In the genomic region with DNA sequence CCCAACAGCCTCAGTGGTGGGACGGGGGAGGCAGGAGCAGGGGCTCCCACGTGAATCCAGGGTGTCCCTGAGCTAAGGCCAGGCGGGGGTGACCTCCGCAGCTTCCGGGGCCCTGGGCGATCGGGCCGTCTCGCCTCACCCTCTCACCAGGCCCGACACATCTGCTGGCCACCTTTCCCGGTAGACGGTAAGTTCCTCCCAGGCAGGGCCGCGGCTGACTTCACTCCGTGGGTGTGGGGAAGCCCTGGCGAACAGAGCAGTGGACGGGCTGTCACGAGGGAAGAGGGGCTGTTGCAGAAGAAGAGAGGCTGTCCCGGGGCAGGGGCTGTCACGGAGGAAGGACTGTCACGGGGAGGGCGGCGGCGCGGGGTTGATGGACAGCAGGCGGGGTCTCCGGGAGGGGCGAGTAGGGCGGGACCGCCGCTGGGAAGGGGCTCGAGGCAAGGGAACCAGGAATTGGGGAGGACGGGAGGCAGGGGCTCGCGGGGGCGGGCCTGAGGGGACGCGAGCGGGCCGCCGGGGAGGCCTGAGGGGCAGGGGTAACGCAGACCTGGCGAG, we compare ENCODE assay signal across 9 cellular contexts. TPM values are rescaled to one million over a fixed set of nuclear protein-coding genes. Genes with fewer than 3 reads are reported as not detected.
DNase-seq lines count a peak whose midpoint lies in the region; ATAC-seq and TF ChIP-seq lines count a peak whose summit lies in the region.
"Had no signal": no experiment of that assay in that cellular context is flagged by ENCODE, and none has a peak within 500 bp of the region (broad histone marks: within the 10 kb centered on the region; RNA-seq: fewer than 3 reads in every experiment).

No MANE protein-coding gene starts in this region.

- H3K18ac ChIP-seq in H9 (ENCODE audit: insufficient read length, low read depth, low read length) = no peak overlapping the region

- H3F3A ChIP-seq in DOHH2 (ENCODE audit: control insufficient read depth, insufficient read depth) = peaks cover 6% of the 10 kb centered on the region

- H2BK120ac ChIP-seq in H9 (ENCODE audit: low read depth, low read length, poor library complexity, severe bottlenecking) = no peak overlapping the region

- no peak overlapping the region for H4K91ac ChIP-seq in H9 (ENCODE audit: insufficient read length, low read depth, low read length)

- H4K8ac ChIP-seq in H9 (replicated peaks; ENCODE audit: insufficient read length, low read depth, low read length) = no peak overlapping the region

- peaks cover 26 to 31% of the 10 kb centered on the region in 2 experiments for H3K4me1 Mint-ChIP-seq in H9

- peaks cover 7 to 33% (median 24%) of the 10 kb centered on the region in 3 experiments; a peak in 6 of 7 replicates for H3K36me3 Mint-ChIP-seq in H9 (ENCODE audit: insufficient read depth in 1 of 3, low read depth in 3 of 3)

- no peak overlapping the region for H2BK5ac ChIP-seq in H9 (ENCODE audit: insufficient read length, low read length)

- no peak overlapping the region for H2BK15ac ChIP-seq in H9 (ENCODE audit: low read depth, low read length)

- DNase-seq in H9 (no peak), foreskin fibroblast (peak in 1 of 2 donors; percentile 48), Kasumi-1 (lab: John Stamatoyannopoulos, UW) (no peak), pons (ENCODE audit: low spot score) (no peak)

- H2BK12ac ChIP-seq in H9 (ENCODE audit: insufficient read length, low read depth, low read length) = no peak overlapping the region

- peak overlapping the region in 2 of 3 experiments; percentile 14 to 85; a peak in 3 of 7 replicates for H3K27ac Mint-ChIP-seq in H9

- H3K4me2 ChIP-seq in DOHH2 (ENCODE audit: low read length) (peak overlapping the region; percentile 97), H9 (ENCODE audit: insufficient read depth, insufficient read length, low read length) (peak overlapping the region; percentile 28)

- H3K9me3 Mint-ChIP-seq in H9 = no peaks in the 10 kb centered on the region

- no peak overlapping the region for H3K4ac ChIP-seq in H9 (ENCODE audit: low read depth, low read length)

- ATAC-seq in SK-N-SH treated with all-trans-retinoic acid at 6 μM for 48 hours (peak; percentile 6), HG03439 (IDR thresholded peaks at IDR 0.05; ENCODE audit: unreplicated experiment) (no peak)

- peaks cover 3% of the 10 kb centered on the region for H3K27me3 Mint-ChIP-seq in H9 (ENCODE audit: low read depth)

- no peaks in the 10 kb centered on the region for H3K79me1 ChIP-seq in H9 (ENCODE audit: insufficient read depth, low read depth, low read length, poor library complexity, severe bottlenecking)

- H3K23ac ChIP-seq in H9 (ENCODE audit: insufficient read length, low read depth, low read length) = no peak overlapping the region

- no peak overlapping the region for H3K56ac ChIP-seq in H9 (ENCODE audit: insufficient read length, low read depth, low read length)

- TF ChIP-seq CTCF in DOHH2 (IDR thresholded peaks at IDR 0.05; ENCODE audit: low read depth, low read length, poor library complexity, severe bottlenecking) (no peak), H9 (conservative IDR thresholded peaks at IDR 0.05) (no peak), foreskin fibroblast (IDR thresholded peaks at IDR 0.05; ENCODE audit: low read depth, low read length) (no peak)

- no peak overlapping the region; the same call in 1 of the 2 replicates for H3K14ac ChIP-seq in H9 (ENCODE audit: insufficient read depth, low read length)

- H3K27ac ChIP-seq in DOHH2 (ENCODE audit: low read depth, low read length) (peak overlapping the region; percentile 74), H9 (ENCODE audit: insufficient read length, low read depth, low read length) (no peak overlapping the region), skeletal muscle tissue (ENCODE audit: low read depth, low read length) (no peak overlapping the region)

- peaks cover 50% of the 10 kb centered on the region for H3K4me1 ChIP-seq in DOHH2 (ENCODE audit: control insufficient read depth, low read length)
- H3K4me1 ChIP-seq in H9 (ENCODE audit: insufficient read depth, low read length) = no peaks in the 10 kb centered on the region
- peaks cover 10 to 25% (median 14%) of the 10 kb centered on the region in 3 donors for H3K4me1 ChIP-seq in skeletal muscle tissue (ENCODE audit: control insufficient read depth in 3 of 3, insufficient read depth in 3 of 3, low read length in 3 of 3)

- peaks cover 9% of the 10 kb centered on the region for H3K23me2 ChIP-seq in H9 (ENCODE audit: insufficient read length, low read depth, low read length, poor library complexity, severe bottlenecking)

- H3K27me3 ChIP-seq in DOHH2 (ENCODE audit: control insufficient read depth, low read length) (no peaks in the 10 kb centered on the region), H9 (ENCODE audit: insufficient read depth, low read length) (no peaks in the 10 kb centered on the region), skeletal muscle tissue (ENCODE audit: control insufficient read depth in 3 of 3, insufficient read depth in 3 of 3, low read length in 3 of 3) (peaks cover 5 to 10% (median 7%) of the 10 kb centered on the region in 3 donors)

- H4K20me1 ChIP-seq in DOHH2 (ENCODE audit: control insufficient read depth, insufficient read depth, low read depth, low read length) (peaks cover 6% of the 10 kb centered on the region; the same call in 1 of the 2 replicates), H9 (ENCODE audit: control insufficient read depth, insufficient read depth, insufficient read length) (no peaks in the 10 kb centered on the region)

- H3K4me3 ChIP-seq in DOHH2 (ENCODE audit: low read length) = peak overlapping the region; percentile 99
- peak overlapping the region; percentile 57 to 78 for H3K4me3 ChIP-seq in foreskin fibroblast (ENCODE audit: low read depth in 1 of 2, low read length in 2 of 2)
- peak overlapping the region in 2 of 3 donors; percentile 68 to 98 for H3K4me3 ChIP-seq in skeletal muscle tissue (ENCODE audit: low read length in 3 of 3)

- H3K36me3 ChIP-seq in DOHH2 (ENCODE audit: control insufficient read depth, low read length) (peaks cover 52% of the 10 kb centered on the region), skeletal muscle tissue (ENCODE audit: control insufficient read depth in 3 of 3, insufficient read depth in 3 of 3, low read length in 3 of 3) (no peaks in the 10 kb centered on the region)

- H2AK5ac ChIP-seq in H9 (ENCODE audit: insufficient read length, low read length) = no peak overlapping the region

- H3K79me2 ChIP-seq in DOHH2 (ENCODE audit: control insufficient read depth, low read length) = peaks cover 63% of the 10 kb centered on the region
- H3K79me2 ChIP-seq in H9 (ENCODE audit: insufficient read depth, low read length) = no peaks in the 10 kb centered on the region; the same call in 1 of the 2 replicates

- no CpG with 5 or more reads among the region's 43 CpGs for WGBS in H9 (ENCODE audit: extremely low coverage, insufficient read length, low lambda C conversion rate)

- no peak overlapping the region for H2BK20ac ChIP-seq in H9 (ENCODE audit: low read depth, low read length, poor library complexity, severe bottlenecking)

- no peak overlapping the region for H4K5ac ChIP-seq in H9 (ENCODE audit: insufficient read length, low read depth, low read length)

- H3T11ph ChIP-seq in H9 (ENCODE audit: low read length) = no peak overlapping the region

- peak overlapping the region; percentile 87 to 90 for H3K4me3 Mint-ChIP-seq in H9

- no peaks in the 10 kb centered on the region for H3K9me3 ChIP-seq in DOHH2 (ENCODE audit: control insufficient read depth, insufficient read depth, low read length)
- H3K9me3 ChIP-seq in H9 (ENCODE audit: control insufficient read depth, low read depth, low read length) = no peaks in the 10 kb centered on the region
- no peaks in the 10 kb centered on the region for H3K9me3 ChIP-seq in skeletal muscle tissue (ENCODE audit: control insufficient read depth in 3 of 3, low read length in 3 of 3)

- no peaks in the 10 kb centered on the region for H3K9me2 ChIP-seq in DOHH2 (replicated peaks; ENCODE audit: control insufficient read depth, low read length)

- H3K9ac ChIP-seq in H9 (ENCODE audit: extremely low read depth, insufficient read length, low read length) = peak overlapping the region; percentile 50
- no peak overlapping the region for H3K9ac ChIP-seq in skeletal muscle tissue (ENCODE audit: low read depth in 1 of 3, low read length in 3 of 3)

- no peak overlapping the region for H2AFZ ChIP-seq in H9 (ENCODE audit: low read length)

TF ChIP-seq in SK-N-SH treated with all-trans-retinoic acid at 6 μM for 48 hours, 23 proteins besides CTCF, POLR2A, EP300 and RAD21 (continues in another document):
- TF ChIP-seq TCF4 (CRISPR knock-in tag; IDR thresholded peaks at IDR 0.05; ENCODE audit: borderline replicate concordance) = no peak
- TF ChIP-seq, protein P1, sequence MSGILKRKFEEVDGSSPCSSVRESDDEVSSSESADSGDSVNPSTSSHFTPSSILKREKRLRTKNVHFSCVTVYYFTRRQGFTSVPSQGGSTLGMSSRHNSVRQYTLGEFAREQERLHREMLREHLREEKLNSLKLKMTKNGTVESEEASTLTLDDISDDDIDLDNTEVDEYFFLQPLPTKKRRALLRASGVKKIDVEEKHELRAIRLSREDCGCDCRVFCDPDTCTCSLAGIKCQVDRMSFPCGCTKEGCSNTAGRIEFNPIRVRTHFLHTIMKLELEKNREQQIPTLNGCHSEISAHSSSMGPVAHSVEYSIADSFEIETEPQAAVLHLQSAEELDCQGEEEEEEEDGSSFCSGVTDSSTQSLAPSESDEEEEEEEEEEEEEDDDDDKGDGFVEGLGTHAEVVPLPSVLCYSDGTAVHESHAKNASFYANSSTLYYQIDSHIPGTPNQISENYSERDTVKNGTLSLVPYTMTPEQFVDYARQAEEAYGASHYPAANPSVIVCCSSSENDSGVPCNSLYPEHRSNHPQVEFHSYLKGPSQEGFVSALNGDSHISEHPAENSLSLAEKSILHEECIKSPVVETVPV (CRISPR knock-in tag; IDR thresholded peaks at IDR 0.05) = no peak
- TF ChIP-seq RARB (CRISPR knock-in tag; IDR thresholded peaks at IDR 0.05) = no peak
- TF ChIP-seq, protein P2, sequence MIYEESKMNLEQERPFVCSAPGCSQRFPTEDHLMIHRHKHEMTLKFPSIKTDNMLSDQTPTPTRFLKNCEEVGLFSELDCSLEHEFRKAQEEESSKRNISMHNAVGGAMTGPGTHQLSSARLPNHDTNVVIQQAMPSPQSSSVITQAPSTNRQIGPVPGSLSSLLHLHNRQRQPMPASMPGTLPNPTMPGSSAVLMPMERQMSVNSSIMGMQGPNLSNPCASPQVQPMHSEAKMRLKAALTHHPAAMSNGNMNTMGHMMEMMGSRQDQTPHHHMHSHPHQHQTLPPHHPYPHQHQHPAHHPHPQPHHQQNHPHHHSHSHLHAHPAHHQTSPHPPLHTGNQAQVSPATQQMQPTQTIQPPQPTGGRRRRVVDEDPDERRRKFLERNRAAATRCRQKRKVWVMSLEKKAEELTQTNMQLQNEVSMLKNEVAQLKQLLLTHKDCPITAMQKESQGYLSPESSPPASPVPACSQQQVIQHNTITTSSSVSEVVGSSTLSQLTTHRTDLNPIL (CRISPR knock-in tag; IDR thresholded peaks at IDR 0.05; ENCODE audit: low read depth) = no peak
- TF ChIP-seq ISL1 (CRISPR knock-in tag; IDR thresholded peaks at IDR 0.05) = no peak
- TF ChIP-seq ESRRG (CRISPR knock-in tag; IDR thresholded peaks at IDR 0.05) = no peak

RNA-seq across cellular contexts. Expression of a gene that starts 0.5 kb away (rescaled TPM):
- 114 and 120 TPM in 2 replicates for total RNA-seq in H9 (2021)
- total RNA-seq in skeletal muscle tissue = 2.1 TPM

RNA-seq across cellular contexts. Expression of a gene that starts 10.6 kb away (rescaled TPM):
- total RNA-seq in H9 (2021) = 32.1 and 33.3 TPM in 2 replicates
- total RNA-seq in skeletal muscle tissue = 2.1 TPM

RNA-seq across cellular contexts. Expression of a gene that starts 15.7 kb away (rescaled TPM):
- 12.8 and 14.6 TPM in 2 replicates for total RNA-seq in H9 (2021)
- total RNA-seq in skeletal muscle tissue = 1.6 TPM
- total RNA-seq: T-helper 2 cell treated with Interferon-gamma antibody and Interleukin-4, amounts not matched to agents 100 ng/mL and 5 ng/mL, for 36 hours had no signal

RNA-seq across cellular contexts. Expression of a gene that starts 33.0 kb away (rescaled TPM):
- 1.3 and 1.5 TPM in 2 replicates for total RNA-seq in H9 (2021)
- total RNA-seq in skeletal muscle tissue = not detected

RNA-seq across cellular contexts. Expression of a gene that starts 38.2 kb away (rescaled TPM):
- total RNA-seq in H9 (2021) = 743 and 757 TPM in 2 replicates
- total RNA-seq in skeletal muscle tissue = not detected
- total RNA-seq: T-helper 2 cell treated with Interferon-gamma antibody and Interleukin-4, amounts not matched to agents 100 ng/mL and 5 ng/mL, for 36 hours had no signal

Comparison
In these comparisons a context has a peak if more than half of its experiments do, and no peak if none do; other contexts are left out.
1. RNA of a gene that starts 0.5 kb away (total RNA-seq): 114 to 120 TPM in H9; 2.1 TPM in skeletal muscle tissue (single experiment); every median in the first group is over 10 times any median in the second.
2. RNA of a gene that starts 10.6 kb away (total RNA-seq): 32.1 to 33.3 TPM in H9; 2.1 TPM in skeletal muscle tissue (single experiment); every median in the first group is over 10 times any median in the second.
3. Peak in every context shown above with its lines, with median percentiles within 50 percentile points of each other: H3K4me3 ChIP-seq.